ENCODE assay signal across 15 cellular contexts in the genomic region with DNA sequence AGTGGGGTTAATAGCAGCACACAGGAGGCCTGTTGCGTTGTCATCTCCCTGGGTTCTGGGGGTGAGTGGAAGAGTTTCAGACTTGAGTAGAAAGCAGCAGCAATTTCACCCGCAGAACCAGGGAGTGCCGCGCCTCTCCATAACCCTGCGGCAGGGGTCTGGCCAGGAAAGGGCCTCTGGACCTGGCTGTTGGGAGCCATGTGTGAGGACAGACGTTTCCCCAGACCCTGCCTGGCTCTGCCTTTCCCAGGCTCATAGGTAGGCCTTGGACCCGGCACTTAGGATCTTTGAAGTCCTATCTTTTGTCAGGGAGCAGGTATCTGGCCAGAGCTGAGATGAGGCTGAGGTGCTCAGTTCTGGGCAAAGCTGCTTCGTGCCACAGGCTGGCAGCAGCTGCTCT.
DNase-seq lines count a peak whose midpoint lies in the region; ATAC-seq and TF ChIP-seq lines count a peak whose summit lies in the region.
"Had no signal": no experiment of that assay in that cellular context is flagged by ENCODE, and none has a peak within 500 bp of the region (broad histone marks: within the 10 kb centered on the region; RNA-seq: fewer than 3 reads in every experiment).

No MANE protein-coding gene starts in this region.

- H3K27ac ChIP-seq in stomach smooth muscle (ENCODE audit: low read length) (peak overlapping the region; percentile 86), substantia nigra (ENCODE audit: low read depth, low read length, poor library complexity, severe bottlenecking) (no peak overlapping the region)
- H3K27ac ChIP-seq: 22Rv1, C4-2B had no signal

- no peak for TF ChIP-seq CTCF in nephron (IDR thresholded peaks at IDR 0.05; ENCODE audit: unreplicated experiment in 3 of 3)

- no peaks in the 10 kb centered on the region for H3K9me3 ChIP-seq in stomach smooth muscle (ENCODE audit: control insufficient read depth in 2 of 2, low read length in 2 of 2)

- H3K9ac ChIP-seq in stomach smooth muscle (ENCODE audit: low read length in 2 of 2), result no peak overlapping the region

- peaks cover 5% of the 10 kb centered on the region for H3K27me3 Mint-ChIP-seq in activated T-cell treated with anti-CD3 and anti-CD28 coated beads, Interleukin-2, amount 50 U/mL, for 72 hours (ENCODE audit: low read depth)
- no peaks in the 10 kb centered on the region for H3K27me3 Mint-ChIP-seq in activated T-cell treated with anti-CD3 and anti-CD28 coated beads, Interleukin-2, amount 50 U/mL, for 24 hours
- no peaks in the 10 kb centered on the region for H3K27me3 Mint-ChIP-seq in activated T-helper 2 cell treated with anti-CD3 and anti-CD28 coated beads, Interferon-gamma antibody, Interleukin-2, Interleukin-4, amounts not matched to agents 10 μg/mL and 5 μg/mL and 100 μg/mL, durations not matched to agents 14 hours and 24 hours and 36 hours (ENCODE audit: low read depth)
- peaks cover 18% of the 10 kb centered on the region for H3K27me3 Mint-ChIP-seq in nephron (ENCODE audit: low read depth)

- intact Hi-C loops in activated T-helper 2 cell treated with anti-CD3 and anti-CD28 coated beads, Interferon-gamma antibody, Interleukin-2, Interleukin-4, amounts not matched to agents 10 μg/mL and 5 μg/mL and 100 μg/mL, durations not matched to agents 14 hours and 24 hours and 36 hours (cut with micrococcal nuclease), result no loop called here

- no peaks in the 10 kb centered on the region for H3K27me3 ChIP-seq in stomach smooth muscle (ENCODE audit: control insufficient read depth in 1 of 2, insufficient read depth in 2 of 2, low read length in 2 of 2)

- peaks cover 21% of the 10 kb centered on the region for H3K4me1 Mint-ChIP-seq in activated T-cell treated with anti-CD3 and anti-CD28 coated beads, Interleukin-2, amount 50 U/mL, for 72 hours (ENCODE audit: low read depth)
- no peaks in the 10 kb centered on the region for H3K4me1 Mint-ChIP-seq in activated T-cell treated with anti-CD3 and anti-CD28 coated beads, Interleukin-2, amount 50 U/mL, for 24 hours (ENCODE audit: low read depth)
- H3K4me1 Mint-ChIP-seq in activated T-helper 2 cell treated with anti-CD3 and anti-CD28 coated beads, Interferon-gamma antibody, Interleukin-2, Interleukin-4, amounts not matched to agents 10 μg/mL and 5 μg/mL and 100 μg/mL, durations not matched to agents 14 hours and 24 hours and 36 hours (ENCODE audit: low read depth), result no peaks in the 10 kb centered on the region
- peaks cover 29% of the 10 kb centered on the region for H3K4me1 Mint-ChIP-seq in nephron

- DNase-seq in activated T-cell treated with anti-CD3 and anti-CD28 coated beads, Interleukin-2, amount 50 U/mL, for 72 hours, result no peak
- no peak for DNase-seq in activated T-cell treated with anti-CD3 and anti-CD28 coated beads, Interleukin-2, amount 50 U/mL, for 24 hours
- no peak for DNase-seq in activated T-helper 2 cell treated with anti-CD3 and anti-CD28 coated beads, Interferon-gamma antibody, Interleukin-2, Interleukin-4, amounts not matched to agents 10 μg/mL and 5 μg/mL and 100 μg/mL, durations not matched to agents 14 hours and 24 hours and 36 hours (ENCODE audit: low spot score)
- DNase-seq in substantia nigra (lab: John Stamatoyannopoulos, UW), result no peak
- DNase-seq in pons (ENCODE audit: low spot score), result no peak
- DNase-seq: AML-193, NCI-H187, NCI-H2227 treated with DMSO at 0.1 percent for 48 hours, NCI-H82, OCI-M1 had no signal

- ATAC-seq in activated T-cell treated with anti-CD3 and anti-CD28 coated beads, Interleukin-2, amount 50 U/mL, for 72 hours (replicated peaks in 1 of 2), result no peak
- ATAC-seq in HG03571 (IDR thresholded peaks at IDR 0.05; ENCODE audit: unreplicated experiment), result no peak

- no peaks in the 10 kb centered on the region for H3K9me3 Mint-ChIP-seq in activated T-cell treated with anti-CD3 and anti-CD28 coated beads, Interleukin-2, amount 50 U/mL, for 72 hours
- no peaks in the 10 kb centered on the region for H3K9me3 Mint-ChIP-seq in activated T-cell treated with anti-CD3 and anti-CD28 coated beads, Interleukin-2, amount 50 U/mL, for 24 hours
- H3K9me3 Mint-ChIP-seq in activated T-helper 2 cell treated with anti-CD3 and anti-CD28 coated beads, Interferon-gamma antibody, Interleukin-2, Interleukin-4, amounts not matched to agents 10 μg/mL and 5 μg/mL and 100 μg/mL, durations not matched to agents 14 hours and 24 hours and 36 hours, result no peaks in the 10 kb centered on the region
- no peaks in the 10 kb centered on the region for H3K9me3 Mint-ChIP-seq in nephron

- H3K4me3 Mint-ChIP-seq in activated T-cell treated with anti-CD3 and anti-CD28 coated beads, Interleukin-2, amount 50 U/mL, for 72 hours, result no peak overlapping the region
- no peak overlapping the region for H3K4me3 Mint-ChIP-seq in activated T-cell treated with anti-CD3 and anti-CD28 coated beads, Interleukin-2, amount 50 U/mL, for 24 hours
- H3K4me3 Mint-ChIP-seq in activated T-helper 2 cell treated with anti-CD3 and anti-CD28 coated beads, Interferon-gamma antibody, Interleukin-2, Interleukin-4, amounts not matched to agents 10 μg/mL and 5 μg/mL and 100 μg/mL, durations not matched to agents 14 hours and 24 hours and 36 hours (ENCODE audit: low read depth), result no peak overlapping the region
- H3K4me3 Mint-ChIP-seq in nephron, result no peak overlapping the region

- H3K4me1 ChIP-seq in stomach smooth muscle (ENCODE audit: control insufficient read depth, insufficient read depth, low read length), result peaks cover 31% of the 10 kb centered on the region

- H3K27ac Mint-ChIP-seq in activated T-cell treated with anti-CD3 and anti-CD28 coated beads, Interleukin-2, amount 50 U/mL, for 72 hours, result peak overlapping the region; percentile 6
- H3K27ac Mint-ChIP-seq in activated T-cell treated with anti-CD3 and anti-CD28 coated beads, Interleukin-2, amount 50 U/mL, for 24 hours, result no peak overlapping the region
- H3K27ac Mint-ChIP-seq in activated T-helper 2 cell treated with anti-CD3 and anti-CD28 coated beads, Interferon-gamma antibody, Interleukin-2, Interleukin-4, amounts not matched to agents 10 μg/mL and 5 μg/mL and 100 μg/mL, durations not matched to agents 14 hours and 24 hours and 36 hours, result peak overlapping the region; percentile 7
- H3K27ac Mint-ChIP-seq in nephron, result peak overlapping the region in 2 of 3 experiments; percentile 86 to 95

- H3K4me3 ChIP-seq in stomach smooth muscle (ENCODE audit: low read length in 2 of 2), result no peak overlapping the region

- no peaks in the 10 kb centered on the region for H3K36me3 Mint-ChIP-seq in activated T-cell treated with anti-CD3 and anti-CD28 coated beads, Interleukin-2, amount 50 U/mL, for 72 hours (ENCODE audit: insufficient read depth in 2 of 2)
- no peaks in the 10 kb centered on the region for H3K36me3 Mint-ChIP-seq in activated T-cell treated with anti-CD3 and anti-CD28 coated beads, Interleukin-2, amount 50 U/mL, for 24 hours (ENCODE audit: low read depth)
- peaks cover 5% of the 10 kb centered on the region for H3K36me3 Mint-ChIP-seq in activated T-helper 2 cell treated with anti-CD3 and anti-CD28 coated beads, Interferon-gamma antibody, Interleukin-2, Interleukin-4, amounts not matched to agents 10 μg/mL and 5 μg/mL and 100 μg/mL, durations not matched to agents 14 hours and 24 hours and 36 hours (ENCODE audit: low read depth)
- no peaks in the 10 kb centered on the region for H3K36me3 Mint-ChIP-seq in nephron (ENCODE audit: low read depth)

- no peaks in the 10 kb centered on the region for H3K36me3 ChIP-seq in stomach smooth muscle (ENCODE audit: control insufficient read depth in 2 of 2, insufficient read depth in 2 of 2, low read length in 2 of 2)
